20 cellular contexts compared by ENCODE assay signal in genomic region chr2:218877891-218878290, GRCh38. TPM values are rescaled to one million over a fixed set of nuclear protein-coding genes. Genes with fewer than 3 reads are reported as not detected.
DNase-seq lines count a peak whose midpoint lies in the region; ATAC-seq and TF ChIP-seq lines count a peak whose summit lies in the region.
"Had no signal": no experiment of that assay in that cellular context is flagged by ENCODE, and none has a peak within 500 bp of the region (broad histone marks: within the 10 kb centered on the region; RNA-seq: fewer than 3 reads in every experiment).

No MANE protein-coding gene starts in this region.

- peaks cover 1% of the 10 kb centered on the region for H3K36me3 Mint-ChIP-seq in chondrocyte (ENCODE audit: low read depth)
- H3K36me3 Mint-ChIP-seq in nephron progenitor cell (ENCODE audit: low read depth): no peaks in the 10 kb centered on the region
- H3K36me3 Mint-ChIP-seq: CD4-positive, CD25-positive, alpha-beta regulatory T cell had no signal

- no peaks in the 10 kb centered on the region for H3K36me3 ChIP-seq in BLaER1
- no peaks in the 10 kb centered on the region for H3K36me3 ChIP-seq in NT2/D1 (ENCODE audit: insufficient read depth, insufficient read length, low read length)
- no peaks in the 10 kb centered on the region for H3K36me3 ChIP-seq in neuronal stem cell (replicated peaks in 1 of 2; ENCODE audit: control insufficient read depth in 2 of 2, insufficient read depth in 2 of 2, low read length in 2 of 2)
- H3K36me3 ChIP-seq: Peyer's patch had no signal

- H3K79me1 ChIP-seq in neuronal stem cell (ENCODE audit: low read depth, low read length): no peaks in the 10 kb centered on the region

- H3K18ac ChIP-seq in neuronal stem cell (ENCODE audit: low read length): no peak overlapping the region

- no peak overlapping the region for H4K91ac ChIP-seq in neuronal stem cell (ENCODE audit: low read depth, low read length, poor library complexity)

- no peak overlapping the region for H3K4me3 Mint-ChIP-seq in chondrocyte (ENCODE audit: unreplicated experiment)
- no peak overlapping the region for H3K4me3 Mint-ChIP-seq in nephron progenitor cell
- H3K4me3 Mint-ChIP-seq: GM23338 had no signal

- H3K9me3 ChIP-seq in BLaER1: no peaks in the 10 kb centered on the region
- H3K9me3 ChIP-seq in NT2/D1 (ENCODE audit: insufficient read depth, low read length): no peaks in the 10 kb centered on the region
- no peaks in the 10 kb centered on the region for H3K9me3 ChIP-seq in neuronal stem cell (replicated peaks in 1 of 2; ENCODE audit: control insufficient read depth in 2 of 2, insufficient read depth in 1 of 2, low read depth in 1 of 2, low read length in 2 of 2)
- H3K9me3 ChIP-seq: A549, Caco-2, Peyer's patch had no signal

- WGBS in neuronal stem cell (ENCODE audit: extremely low coverage in 2 of 2, insufficient read length in 2 of 2, insufficient replicate concordance in 1 of 2), 2 donors: no CpG with 5 or more reads among the region's 5 CpGs

- no peak overlapping the region for H3K4ac ChIP-seq in neuronal stem cell (ENCODE audit: low read length)

- no peak overlapping the region for H2BK15ac ChIP-seq in neuronal stem cell (ENCODE audit: low read length)

- ATAC-seq in HG03045 (IDR thresholded peaks at IDR 0.05; ENCODE audit: unreplicated experiment): no peak
- ATAC-seq: A549, GM23338, K562 had no signal

- H3K4me1 ChIP-seq in BLaER1 (peaks cover 59% of the 10 kb centered on the region), NT2/D1 (ENCODE audit: insufficient read depth, insufficient read length) (peaks cover 35% of the 10 kb centered on the region), neuronal stem cell (ENCODE audit: control insufficient read depth in 2 of 2, insufficient read depth in 1 of 2, low read depth in 1 of 2, low read length in 2 of 2) (peaks cover 8 to 16% of the 10 kb centered on the region in 2 donors)

- no peak overlapping the region for H3K14ac ChIP-seq in neuronal stem cell (ENCODE audit: low read length)

- H3K9me3 Mint-ChIP-seq in chondrocyte (ENCODE audit: low read depth): no peaks in the 10 kb centered on the region
- no peaks in the 10 kb centered on the region for H3K9me3 Mint-ChIP-seq in nephron progenitor cell
- H3K9me3 Mint-ChIP-seq: CD4-positive, CD25-positive, alpha-beta regulatory T cell; GM23338 had no signal

- H3K27me3 Mint-ChIP-seq in chondrocyte (ENCODE audit: low read depth) (peaks cover 70% of the 10 kb centered on the region), nephron progenitor cell (ENCODE audit: low read depth, poor library complexity) (peaks cover 97% of the 10 kb centered on the region)

- H3K27me3 ChIP-seq in BLaER1 (peaks cover 90% of the 10 kb centered on the region), NT2/D1 (ENCODE audit: insufficient read depth, insufficient read length) (peaks cover 98% of the 10 kb centered on the region), neuronal stem cell (ENCODE audit: control insufficient read depth in 3 of 3, insufficient read depth in 3 of 3, low read depth in 1 of 3, low read length in 3 of 3) (peaks cover 40 to 99% (median 91%) of the 10 kb centered on the region in 3 experiments)

- DNase-seq in NT2/D1 (ENCODE audit: low read depth, low spot score) (no peak), chondrocyte (ENCODE audit: low spot score) (peak; percentile 66), neuronal stem cell (ENCODE audit: low spot score) (no peak), retina (no peak), nephron progenitor cell (no peak)
- DNase-seq: Caco-2; CD4-positive, CD25-positive, alpha-beta regulatory T cell; DMS153; EL; NCI-H2081 treated with DMSO at 0.1 percent for 48 hours; NCI-H226; NCI-H69; Peyer's patch; SHP77 had no signal

- H3K9ac ChIP-seq in BLaER1: no peak overlapping the region
- peak overlapping the region; percentile 5 for H3K9ac ChIP-seq in NT2/D1 (ENCODE audit: insufficient read length, low read depth)
- no peak overlapping the region for H3K9ac ChIP-seq in neuronal stem cell (ENCODE audit: low read depth, low read length, poor library complexity)

- no peak overlapping the region for H3K27ac Mint-ChIP-seq in chondrocyte (ENCODE audit: unreplicated experiment)
- no peak overlapping the region for H3K27ac Mint-ChIP-seq in nephron progenitor cell
- H3K27ac Mint-ChIP-seq: GM23338 had no signal

- H2AFZ ChIP-seq in neuronal stem cell (ENCODE audit: low read length): no peak overlapping the region
- H2AFZ ChIP-seq: GM23338 had no signal

- H4K8ac ChIP-seq in neuronal stem cell (ENCODE audit: low read depth, low read length): no peak overlapping the region

- no peak overlapping the region for H2BK12ac ChIP-seq in neuronal stem cell (ENCODE audit: low read length)

- H3K4me3 ChIP-seq in BLaER1 (no peak overlapping the region), NT2/D1 (ENCODE audit: insufficient read length, low read depth) (no peak overlapping the region), neuronal stem cell (ENCODE audit: low read length in 2 of 2) (no peak overlapping the region)
- H3K4me3 ChIP-seq: A549, GM23338, K562, Peyer's patch had no signal

- H2BK120ac ChIP-seq in neuronal stem cell (ENCODE audit: low read depth, low read length): no peak overlapping the region

- H2AK5ac ChIP-seq in neuronal stem cell (ENCODE audit: low read depth, low read length): peak overlapping the region; percentile 48

- H3K23ac ChIP-seq in neuronal stem cell (ENCODE audit: low read depth, low read length, poor library complexity): no peak overlapping the region

- TF ChIP-seq CTCF in chondrocyte (IDR thresholded peaks at IDR 0.05): no peak
- TF ChIP-seq CTCF in nephron progenitor cell (IDR thresholded peaks at IDR 0.05): no peak

- H3K4me1 Mint-ChIP-seq in chondrocyte (ENCODE audit: low read depth) (peaks cover 12% of the 10 kb centered on the region), nephron progenitor cell (peaks cover 18% of the 10 kb centered on the region)

- peak overlapping the region; percentile 64 for H3K4me2 ChIP-seq in BLaER1
- H3K4me2 ChIP-seq in neuronal stem cell (ENCODE audit: insufficient read depth, low read length, poor library complexity, severe bottlenecking): no peak overlapping the region
- H3K4me2 ChIP-seq: A549, GM23338 had no signal

- peaks cover 74% of the 10 kb centered on the region for H4K20me1 ChIP-seq in BLaER1

- no peak overlapping the region for H2BK5ac ChIP-seq in neuronal stem cell (ENCODE audit: low read length)

- no peak overlapping the region for H3K27ac ChIP-seq in BLaER1
- H3K27ac ChIP-seq in neuronal stem cell (replicated peaks; ENCODE audit: low read length): no peak overlapping the region
- H3K27ac ChIP-seq: A549, Peyer's patch had no signal

RNA-seq across cellular contexts. Expression of gene WNT10A, which starts 2.8 kb away (rescaled TPM):
- not detected in 3 replicates for total RNA-seq in chondrocyte
- polyA plus RNA-seq in neuronal stem cell (2013, experiment 1 of 2): not detected
- not detected for polyA plus RNA-seq in neuronal stem cell (2013, experiment 2 of 2)
- total RNA-seq: GM23338, K562 had no signal
- polyA plus RNA-seq: A549, GM23338, K562 had no signal

RNA-seq across cellular contexts. Expression of gene WNT6, which starts 18.3 kb away (rescaled TPM):
- not detected in 3 replicates for total RNA-seq in chondrocyte
- not detected for polyA plus RNA-seq in neuronal stem cell (2013, experiment 1 of 2)
- 0.03 TPM for polyA plus RNA-seq in neuronal stem cell (2013, experiment 2 of 2)
- total RNA-seq: CD4-positive, CD25-positive, alpha-beta regulatory T cell; GM23338; K562; Peyer's patch had no signal
- polyA plus RNA-seq: CD4-positive, CD25-positive, alpha-beta regulatory T cell; GM23338; K562 had no signal

RNA-seq across cellular contexts. Expression of gene PRKAG3, which starts 46.3 kb away (rescaled TPM):
- not detected in 3 replicates for total RNA-seq in chondrocyte
- polyA plus RNA-seq in neuronal stem cell (2013, experiment 1 of 2): not detected
- polyA plus RNA-seq in neuronal stem cell (2013, experiment 2 of 2): not detected
- total RNA-seq: Caco-2; CD4-positive, CD25-positive, alpha-beta regulatory T cell; GM23338; K562; M059J; Peyer's patch had no signal
- polyA plus RNA-seq: A549; CD4-positive, CD25-positive, alpha-beta regulatory T cell; GM23338; K562 had no signal
